ENCODE assay signal across 20 cellular contexts in the genomic region with DNA sequence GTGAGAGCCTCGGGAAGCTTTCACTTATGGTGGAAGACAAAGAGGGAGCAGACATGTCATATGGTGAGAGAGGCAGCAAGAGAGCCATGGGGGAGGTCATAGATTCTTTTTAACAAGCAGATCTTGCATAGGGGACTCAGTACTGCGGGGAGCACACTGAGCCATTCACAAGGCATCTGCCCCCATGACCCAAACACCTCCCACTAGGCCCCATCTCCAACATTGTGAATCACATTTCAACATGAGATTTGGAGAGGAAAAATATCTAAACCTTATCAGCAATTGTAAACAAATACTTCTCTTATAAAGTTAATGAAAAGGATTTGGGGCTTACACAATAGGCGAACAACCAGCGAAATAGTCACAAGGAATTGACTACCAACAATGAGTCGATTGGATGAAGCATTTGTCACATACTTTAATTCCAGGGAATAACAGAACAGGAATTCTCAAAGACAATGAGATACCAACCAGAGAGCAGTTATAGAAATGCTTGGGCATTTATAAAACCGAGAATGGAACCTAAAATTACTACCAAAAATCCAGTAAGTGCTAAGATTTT. TPM values are rescaled to one million over a fixed set of nuclear protein-coding genes. Genes with fewer than 3 reads are reported as not detected.
"Had no signal": no experiment of that assay in that cellular context is flagged by ENCODE, and none has a peak within 500 bp of the region (broad histone marks: within the 10 kb centered on the region; RNA-seq: fewer than 3 reads in every experiment).

No MANE protein-coding gene starts in this region.

- DNase-seq: activated CD4-positive, alpha-beta memory T cell treated with anti-CD3 and anti-CD28 coated beads, Interleukin-2, amount 10 ng/mL, durations not matched to agents 7 days and 5 days; activated effector memory CD4-positive, alpha-beta T cell treated with Interleukin-2 at 50 U/mL for 16 hours; activated T-cell treated with anti-CD3 and anti-CD28 coated beads, Interleukin-2, amount 50 U/mL, for 24 hours; amniotic stem cell; effector memory CD4-positive, alpha-beta T cell; hippocampal formation; natural killer cell; right cardiac atrium; stimulated activated CD4-positive, alpha-beta T cell treated with anti-CD3 and anti-CD28 coated beads, Interleukin-15, amount 100 ng/mL, for 24 hours; stimulated activated CD4-positive, alpha-beta T cell treated with anti-CD3 and anti-CD28 coated beads, Interleukin-4, amount 100 ng/mL, for 1 hour; stimulated activated naive B cell treated with anti-CD40 and anti-IgM and Interleukin-4, amounts not matched to agents 10 μg/mL and 1 μg/mL and 100 μg/mL, for 72 hours; T-helper 1 cell; T1000; thyroid gland had no signal

- ATAC-seq: natural killer cell; right cardiac atrium; stimulated activated naive B cell treated with anti-CD40 and anti-IgM and Interleukin-4, amounts not matched to agents 10 μg/mL and 1 μg/mL and 100 μg/mL, for 72 hours had no signal

- H3K4me3 ChIP-seq: skin epidermis, thyroid gland had no signal

- H3K27ac ChIP-seq: skin epidermis, thyroid gland, VCaP had no signal

- H3K36me3 ChIP-seq: thyroid gland had no signal

- H3K9me3 ChIP-seq: thyroid gland had no signal

- H3K27me3 ChIP-seq: thyroid gland had no signal

- H3K4me1 ChIP-seq: thyroid gland had no signal

RNA-seq across cellular contexts. Expression of a gene that starts 7.3 kb away (rescaled TPM):
- total RNA-seq: activated CD4-positive, alpha-beta memory T cell treated with anti-CD3 and anti-CD28 coated beads, Interleukin-2, amount 10 ng/mL, durations not matched to agents 7 days and 5 days; kidney epithelial cell; liver; natural killer cell; omental fat pad; progenitor cell of endocrine pancreas; right cardiac atrium had no signal
- polyA plus RNA-seq: right cardiac atrium had no signal
